Comparison of ENCODE assay signal across 19 cellular contexts in the genomic region with DNA sequence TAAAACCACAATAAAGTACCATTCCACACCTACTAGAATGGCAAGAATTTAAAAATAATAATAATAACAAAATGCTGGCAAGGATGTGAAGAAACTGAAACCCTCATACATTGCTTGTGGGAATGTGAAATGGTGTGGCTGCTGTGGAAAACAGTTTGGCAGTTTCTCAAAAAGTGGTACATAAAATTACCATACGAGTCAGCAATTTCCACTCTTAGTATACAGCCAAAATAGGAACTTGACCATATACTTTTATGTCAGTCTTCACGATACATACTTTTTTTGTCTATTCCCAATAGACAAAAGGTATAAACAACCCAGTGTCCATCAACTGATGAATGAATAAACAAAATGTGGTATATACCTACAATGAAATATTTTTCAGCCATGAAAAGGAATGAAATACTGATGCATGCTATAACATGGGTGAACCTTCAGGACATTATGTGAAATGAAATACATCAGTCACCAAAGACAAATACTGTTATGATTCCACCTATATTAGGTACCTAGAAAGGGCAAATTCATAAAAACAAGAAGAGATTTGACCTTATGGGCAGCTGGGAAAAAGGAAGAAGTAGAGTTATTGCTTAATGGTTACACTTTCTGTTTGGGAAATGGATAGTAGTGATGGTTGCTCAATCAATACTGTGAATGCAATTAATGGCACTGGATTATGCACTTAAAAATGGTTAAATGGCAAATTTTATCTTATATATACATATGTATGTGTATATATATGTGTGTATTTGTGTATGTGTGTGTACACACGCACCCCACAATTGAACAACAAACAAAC.
"Had no signal": no experiment of that assay in that cellular context is flagged by ENCODE, and none has a peak within 500 bp of the region (broad histone marks: within the 10 kb centered on the region; RNA-seq: fewer than 3 reads in every experiment).

No MANE protein-coding gene starts in this region.

- H3K27me3 ChIP-seq: sigmoid colon, suprapubic skin had no signal

- H3K27ac Mint-ChIP-seq: activated naive CD8-positive, alpha-beta T cell; endodermal cell; T-helper 17 cell; type B pancreatic cell had no signal

- H3K4me1 ChIP-seq: psoas muscle, sigmoid colon, suprapubic skin had no signal

- H3K9me3 ChIP-seq: lower lobe of right lung, psoas muscle, sigmoid colon, suprapubic skin had no signal

- ATAC-seq: left cardiac atrium; naive thymus-derived CD4-positive, alpha-beta T cell; psoas muscle; T-helper 17 cell had no signal

- H3K27me3 Mint-ChIP-seq: activated naive CD8-positive, alpha-beta T cell; naive thymus-derived CD4-positive, alpha-beta T cell; T-helper 17 cell; type B pancreatic cell had no signal

- H3K4me3 ChIP-seq: lower lobe of right lung, psoas muscle, sigmoid colon, suprapubic skin had no signal

- DNase-seq: activated CD4-positive, alpha-beta T cell treated with anti-CD3 and anti-CD28 coated beads, Interleukin-2, amount 50 U/mL, for 4 hours; activated CD4-positive, CD25-positive, alpha-beta regulatory T cell treated with anti-CD3 and anti-CD28 coated beads, Interleukin-2, amount 50 U/mL, for 72 hours; activated gamma-delta T cell; activated T-cell treated with anti-CD3 and anti-CD28 coated beads, Interleukin-2, amount 50 U/mL, for 1 hour; amygdala; endodermal cell; immature natural killer cell; left cardiac atrium; lower lobe of right lung; naive thymus-derived CD4-positive, alpha-beta T cell; nucleus accumbens; psoas muscle; sigmoid colon; stimulated activated CD4-positive, alpha-beta T cell treated with anti-CD3 and anti-CD28 coated beads, Interleukin-2, amount 100 ng/mL, for 24 hours; stimulated activated naive CD4-positive, alpha-beta T cell treated with Interleukin-2 at 50 U/mL for 16 hours; T-helper 17 cell had no signal

- H3K4me3 Mint-ChIP-seq: activated naive CD8-positive, alpha-beta T cell; endodermal cell; immature natural killer cell; naive thymus-derived CD4-positive, alpha-beta T cell; T-helper 17 cell; type B pancreatic cell had no signal

- H3K9me3 Mint-ChIP-seq: endodermal cell; immature natural killer cell; naive thymus-derived CD4-positive, alpha-beta T cell; type B pancreatic cell had no signal

- H3K4me1 Mint-ChIP-seq: T-helper 17 cell had no signal

- H3K27ac ChIP-seq: lower lobe of right lung, psoas muscle, sigmoid colon, suprapubic skin had no signal
